23 cellular contexts compared by ENCODE assay signal in genomic region chr7:25066253-25066652, GRCh38. TPM values are rescaled to one million over a fixed set of nuclear protein-coding genes. Genes with fewer than 3 reads are reported as not detected.
DNase-seq lines count a peak whose midpoint lies in the region; ATAC-seq, FAIRE-seq and TF ChIP-seq lines count a peak whose summit lies in the region.
"Had no signal": no experiment of that assay in that cellular context is flagged by ENCODE, and none has a peak within 500 bp of the region (broad histone marks: within the 10 kb centered on the region; RNA-seq: fewer than 3 reads in every experiment).

No MANE protein-coding gene starts in this region.

- H3K4me1 Mint-ChIP-seq in activated T-cell treated with anti-CD3 and anti-CD28 coated beads, Interleukin-2, amount 50 U/mL, for 4 hours (ENCODE audit: low read depth): peaks cover 3% of the 10 kb centered on the region
- no peaks in the 10 kb centered on the region for H3K4me1 Mint-ChIP-seq in activated T-helper 17 cell treated with anti-CD3 and anti-CD28 coated beads, Interleukin-2, amount 50 U/mL, for 72 hours

- no peaks in the 10 kb centered on the region for H4K20me1 ChIP-seq in osteoblast (ENCODE audit: insufficient read depth, low read length)
- H4K20me1 ChIP-seq in GM23248 (ENCODE audit: insufficient read depth): no peaks in the 10 kb centered on the region

- H2AFZ ChIP-seq in osteoblast (ENCODE audit: low read length) (no peak overlapping the region), GM23248 (no peak overlapping the region)

- H3K9ac ChIP-seq in GM23248: no peak overlapping the region

- H3K27ac ChIP-seq in osteoblast (ENCODE audit: low read depth, low read length): no peak overlapping the region
- H3K27ac ChIP-seq in GM23248: no peak overlapping the region
- H3K27ac ChIP-seq: C4-2B had no signal

- H3K4me2 ChIP-seq in osteoblast (ENCODE audit: insufficient read depth, low read length): no peak overlapping the region
- no peak overlapping the region for H3K4me2 ChIP-seq in GM23248 (ENCODE audit: unreplicated experiment)

- in situ Hi-C loops in GM23248 (cut with MboI): loop anchor here (10.0 kb wide), 1 partner anchor 81 kb away; the partner anchor contains the start of gene OSBPL3

- H3K79me2 ChIP-seq in osteoblast (ENCODE audit: insufficient read depth, low read length) (no peaks in the 10 kb centered on the region), GM23248 (ENCODE audit: insufficient read depth) (no peaks in the 10 kb centered on the region)

- H3K4me1 ChIP-seq in osteoblast (ENCODE audit: insufficient read depth, low read length): peaks cover 13% of the 10 kb centered on the region
- H3K4me1 ChIP-seq in GM23248 (ENCODE audit: insufficient read depth): peaks cover 13% of the 10 kb centered on the region
- H3K4me1 ChIP-seq: BE2C had no signal

- no peak overlapping the region for H3K4me3 Mint-ChIP-seq in activated T-cell treated with anti-CD3 and anti-CD28 coated beads, Interleukin-2, amount 50 U/mL, for 4 hours
- H3K4me3 Mint-ChIP-seq in activated T-helper 17 cell treated with anti-CD3 and anti-CD28 coated beads, Interleukin-2, amount 50 U/mL, for 72 hours: no peak overlapping the region
- H3K4me3 Mint-ChIP-seq: CD8-positive, alpha-beta T cell; HFFc6 had no signal

- no peaks in the 10 kb centered on the region; the same call in 1 of the 2 replicates for H3F3A ChIP-seq in GM23248 (ENCODE audit: insufficient read depth)

- WGBS in GM23248 (ENCODE audit: low coverage in 1 of 2, low lambda C conversion rate in 2 of 2, missing lambda C conversion rate in 2 of 2), 2 experiments: 94 to 97% methylated on average over 1 of the region's 1 CpG

- TF ChIP-seq CTCF in osteoblast (IDR thresholded peaks at IDR 0.05; ENCODE audit: extremely low read depth, low read depth, low read length): no peak

- no peaks in the 10 kb centered on the region for H3K36me3 Mint-ChIP-seq in activated T-cell treated with anti-CD3 and anti-CD28 coated beads, Interleukin-2, amount 50 U/mL, for 4 hours (ENCODE audit: insufficient read depth)
- H3K36me3 Mint-ChIP-seq in activated T-helper 17 cell treated with anti-CD3 and anti-CD28 coated beads, Interleukin-2, amount 50 U/mL, for 72 hours (ENCODE audit: low read depth): no peaks in the 10 kb centered on the region
- H3K36me3 Mint-ChIP-seq: CD8-positive, alpha-beta T cell had no signal

- no peak overlapping the region for H3K4me3 ChIP-seq in osteoblast (ENCODE audit: insufficient read depth, low read length)
- H3K4me3 ChIP-seq in GM23248: no peak overlapping the region

- ATAC-seq in activated T-cell treated with anti-CD3 and anti-CD28 coated beads, Interleukin-2, amount 50 U/mL, for 4 hours: peak; percentile 53 to 74
- ATAC-seq in activated T-helper 17 cell treated with anti-CD3 and anti-CD28 coated beads, Interleukin-2, amount 50 U/mL, for 72 hours (replicated peaks): peak; percentile 83
- ATAC-seq in GM18511 (IDR thresholded peaks at IDR 0.05; ENCODE audit: unreplicated experiment): no peak
- ATAC-seq: CD8-positive, alpha-beta T cell; HepG2 had no signal

- H3K9me2 ChIP-seq in GM23248 (ENCODE audit: insufficient read depth): no peaks in the 10 kb centered on the region

- H3K9me3 Mint-ChIP-seq in activated T-cell treated with anti-CD3 and anti-CD28 coated beads, Interleukin-2, amount 50 U/mL, for 4 hours: no peaks in the 10 kb centered on the region
- no peaks in the 10 kb centered on the region for H3K9me3 Mint-ChIP-seq in activated T-helper 17 cell treated with anti-CD3 and anti-CD28 coated beads, Interleukin-2, amount 50 U/mL, for 72 hours
- H3K9me3 Mint-ChIP-seq: CD8-positive, alpha-beta T cell; HFFc6 had no signal

- H3K27ac Mint-ChIP-seq in activated T-helper 17 cell treated with anti-CD3 and anti-CD28 coated beads, Interleukin-2, amount 50 U/mL, for 72 hours: no peak overlapping the region
- H3K27ac Mint-ChIP-seq: CD8-positive, alpha-beta T cell; HFFc6 had no signal

- no peaks in the 10 kb centered on the region for H3K27me3 ChIP-seq in osteoblast (ENCODE audit: insufficient read depth, low read length)
- no peaks in the 10 kb centered on the region for H3K27me3 ChIP-seq in GM23248 (replicated peaks; ENCODE audit: insufficient read depth)
- H3K27me3 ChIP-seq: BE2C had no signal

- H3K36me3 ChIP-seq in osteoblast (ENCODE audit: insufficient read depth, low read length): no peaks in the 10 kb centered on the region
- H3K36me3 ChIP-seq in GM23248 (ENCODE audit: low read depth): no peaks in the 10 kb centered on the region
- H3K36me3 ChIP-seq: BE2C had no signal

- FAIRE-seq in GM18507 (lab: Jason Lieb, UNC): peak; percentile 44
- FAIRE-seq: A204.1, D721Med, G401.6, GM12891, GM19239, HepG2 had no signal

- H3K9me3 ChIP-seq in osteoblast (ENCODE audit: low read depth, low read length) (no peaks in the 10 kb centered on the region), GM23248 (ENCODE audit: low read depth) (no peaks in the 10 kb centered on the region)
- H3K9me3 ChIP-seq: BE2C had no signal

- peaks cover 2% of the 10 kb centered on the region for H3K27me3 Mint-ChIP-seq in activated T-cell treated with anti-CD3 and anti-CD28 coated beads, Interleukin-2, amount 50 U/mL, for 4 hours (ENCODE audit: low read depth)
- H3K27me3 Mint-ChIP-seq in activated T-helper 17 cell treated with anti-CD3 and anti-CD28 coated beads, Interleukin-2, amount 50 U/mL, for 72 hours: no peaks in the 10 kb centered on the region

- no peak for DNase-seq in activated T-cell treated with anti-CD3 and anti-CD28 coated beads, Interleukin-2, amount 50 U/mL, for 4 hours
- DNase-seq in activated T-cell treated with anti-CD3 and anti-CD28 coated beads, Interleukin-2, amount 50 U/mL, for 1 hour: no peak
- DNase-seq in GM18507 (ENCODE audit: extremely low spot score, insufficient read length, low read depth) (no peak), osteoblast (ENCODE audit: insufficient read length, low spot score, missing footprints) (peak; percentile 9), GM23248 (no peak), NCI-H1436 (lab: John Stamatoyannopoulos, UW) (no peak)
- DNase-seq: BE2C; CD8-positive, alpha-beta T cell; COR-L47; DMS153; DMS79 treated with DMSO at 0.1 percent for 48 hours; EL; HCEC 1CT; HFFc6 had no signal

RNA-seq across cellular contexts. Expression of gene CYCS, which starts 58.8 kb away (rescaled TPM):
- 100 to 1,000 TPM; 373 to 418 (median 394) TPM for total RNA-seq in activated T-cell treated with anti-CD3 and anti-CD28 coated beads, Interleukin-2, amount 50 U/mL, for 4 hours
- 100 to 1,000 TPM; 105 to 234 TPM for total RNA-seq in activated T-helper 17 cell treated with anti-CD3 and anti-CD28 coated beads, Interleukin-2, amount 50 U/mL, for 72 hours
- 21.5 and 22.8 TPM in 2 replicates for total RNA-seq in osteoblast
- 51.6 and 56.9 TPM in 2 replicates for total RNA-seq in GM23248 (2014; rRNA removed; shearing (Covaris generic))
- polyA plus RNA-seq in GM23248 (2016; fragmentation: Nextera tagmentation; extraction: Ambion mirVana): 156 TPM in 2 replicates
